ENCODE assay signal across 9 cellular contexts in the genomic region with DNA sequence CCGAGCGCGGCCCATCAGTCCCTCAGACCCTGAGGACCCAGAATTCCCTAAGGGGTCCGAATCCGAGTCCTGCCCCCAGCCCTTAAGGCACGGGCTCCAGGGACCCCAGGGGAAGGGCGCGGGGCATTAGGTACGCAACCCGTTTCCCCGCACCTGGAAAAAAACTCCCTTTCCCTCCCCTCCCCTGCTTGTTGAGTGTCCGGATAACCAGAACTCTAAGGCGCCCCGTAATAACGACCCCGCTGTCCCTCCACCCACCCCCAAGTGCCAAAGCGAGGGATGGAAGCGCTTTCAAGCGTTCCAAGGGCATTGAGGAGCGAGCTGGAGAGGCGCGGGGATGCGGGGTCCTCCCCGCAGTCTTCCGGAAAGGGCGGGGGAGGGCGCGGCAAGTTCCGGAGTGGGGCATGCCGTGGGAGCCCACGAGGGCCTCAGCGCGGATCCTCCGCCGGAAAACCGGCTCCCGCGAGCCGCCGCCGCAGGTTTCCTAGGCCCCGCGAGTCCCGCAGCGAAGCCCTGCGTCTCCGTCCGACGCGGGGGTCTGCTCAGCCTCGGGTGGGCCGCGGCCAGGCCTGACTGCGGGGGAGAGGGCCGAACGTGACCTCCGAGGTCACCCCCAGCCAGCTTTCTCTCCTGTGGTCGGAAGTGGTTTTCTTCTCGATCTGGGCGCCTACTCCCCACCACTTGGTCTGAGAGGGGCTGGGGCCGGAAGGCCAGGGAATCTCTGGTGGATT. TPM values are rescaled to one million over a fixed set of nuclear protein-coding genes. Genes with fewer than 3 reads are reported as not detected.
DNase-seq lines count a peak whose midpoint lies in the region; ATAC-seq and TF ChIP-seq lines count a peak whose summit lies in the region.
"Had no signal": no experiment of that assay in that cellular context is flagged by ENCODE, and none has a peak within 500 bp of the region (broad histone marks: within the 10 kb centered on the region; RNA-seq: fewer than 3 reads in every experiment).

No MANE protein-coding gene starts in this region.

- H3K27me3 ChIP-seq in CD4-positive, alpha-beta T cell (ENCODE audit: control insufficient read depth, insufficient read depth, low read length) = peaks cover 68% of the 10 kb centered on the region
- H3K27me3 ChIP-seq in WERI-Rb-1 (ENCODE audit: insufficient read depth, low read depth, severe bottlenecking) = peaks cover 93% of the 10 kb centered on the region
- H3K27me3 ChIP-seq in left ventricle myocardium inferior (ENCODE audit: low read depth) = peaks cover 9% of the 10 kb centered on the region

- no peaks in the 10 kb centered on the region for H3K36me3 Mint-ChIP-seq in CD4-positive, alpha-beta T cell (ENCODE audit: low read depth)
- no peaks in the 10 kb centered on the region for H3K36me3 Mint-ChIP-seq in progenitor cell of endocrine pancreas (ENCODE audit: insufficient read depth)

- ATAC-seq in CD4-positive, alpha-beta T cell (ENCODE audit: poor library complexity) = no peak
- no peak for ATAC-seq in HG03039 (IDR thresholded peaks at IDR 0.05; ENCODE audit: unreplicated experiment)

- peaks cover 67% of the 10 kb centered on the region for H3K27me3 Mint-ChIP-seq in CD4-positive, alpha-beta T cell
- peaks cover 6% of the 10 kb centered on the region for H3K27me3 Mint-ChIP-seq in progenitor cell of endocrine pancreas

- CTCF ChIA-PET in CD4-positive, alpha-beta T cell (lab: Charles Lee) = no interaction called here

- no peak for DNase-seq in CD4-positive, alpha-beta T cell
- no peak for DNase-seq in WERI-Rb-1
- no peak for DNase-seq in left ventricle myocardium inferior
- no peak for DNase-seq in progenitor cell of endocrine pancreas (ENCODE audit: low spot score, unreplicated experiment)
- no peak for DNase-seq in EL
- DNase-seq in SK-N-DZ (ENCODE audit: low spot score) = no peak
- DNase-seq in activated CD4-positive, CD25-positive, alpha-beta regulatory T cell treated with anti-CD3 and anti-CD28 coated beads, Interleukin-2, amount 50 U/mL, for 72 hours = no peak
- DNase-seq: NCI-H2081 treated with DMSO at 0.1 percent for 48 hours had no signal

- intact Hi-C loops in CD4-positive, alpha-beta T cell (cut with DNase I, micrococcal nuclease) = no loop called here
- intact Hi-C loops in left ventricle myocardium inferior (cut with micrococcal nuclease) = no loop called here

- no peak overlapping the region for H3K27ac Mint-ChIP-seq in CD4-positive, alpha-beta T cell
- H3K27ac Mint-ChIP-seq in progenitor cell of endocrine pancreas = peak overlapping the region; percentile 99

- no peaks in the 10 kb centered on the region for H3K9me3 Mint-ChIP-seq in CD4-positive, alpha-beta T cell
- no peaks in the 10 kb centered on the region for H3K9me3 Mint-ChIP-seq in progenitor cell of endocrine pancreas (ENCODE audit: low read depth)

- POLR2A ChIA-PET in CD4-positive, alpha-beta T cell (lab: Charles Lee) = no interaction called here

- TF ChIP-seq CTCF in CD4-positive, alpha-beta T cell (IDR thresholded peaks at IDR 0.05) = no peak
- TF ChIP-seq CTCF in WERI-Rb-1 (IDR thresholded peaks at IDR 0.05; ENCODE audit: low read depth, low read length) = no peak
- no peak for TF ChIP-seq CTCF in left ventricle myocardium inferior (IDR thresholded peaks at IDR 0.05; ENCODE audit: borderline replicate concordance)
- TF ChIP-seq CTCF in progenitor cell of endocrine pancreas (IDR thresholded peaks at IDR 0.05; ENCODE audit: unreplicated experiment) = no peak

- H3K4me1 ChIP-seq in left ventricle myocardium inferior = peaks cover 71% of the 10 kb centered on the region

- H3K4me3 ChIP-seq in WERI-Rb-1 (ENCODE audit: low read depth, low read length) (peak overlapping the region; percentile 29), left ventricle myocardium inferior (peak overlapping the region; percentile 96)

- H3K36me3 ChIP-seq in WERI-Rb-1 (no peaks in the 10 kb centered on the region), left ventricle myocardium inferior (no peaks in the 10 kb centered on the region)

- H3K9me3 ChIP-seq in CD4-positive, alpha-beta T cell (ENCODE audit: control insufficient read depth, low read length) = no peaks in the 10 kb centered on the region
- H3K9me3 ChIP-seq in WERI-Rb-1 (ENCODE audit: severe bottlenecking) (no peaks in the 10 kb centered on the region), left ventricle myocardium inferior (replicated peaks) (no peaks in the 10 kb centered on the region)

- peaks cover 46% of the 10 kb centered on the region for H3K4me1 Mint-ChIP-seq in CD4-positive, alpha-beta T cell (ENCODE audit: low read depth)
- peaks cover 23% of the 10 kb centered on the region for H3K4me1 Mint-ChIP-seq in progenitor cell of endocrine pancreas (ENCODE audit: low read depth)

- no peak overlapping the region for H3K27ac ChIP-seq in CD4-positive, alpha-beta T cell (ENCODE audit: low read depth, low read length)
- H3K27ac ChIP-seq in WERI-Rb-1 = no peak overlapping the region
- peak overlapping the region; percentile 99 for H3K27ac ChIP-seq in left ventricle myocardium inferior (replicated peaks)

- H3K4me3 Mint-ChIP-seq in CD4-positive, alpha-beta T cell = peak overlapping the region; percentile 30
- H3K4me3 Mint-ChIP-seq in progenitor cell of endocrine pancreas (ENCODE audit: low read depth) = peak overlapping the region; percentile 77

RNA-seq across cellular contexts. Expression of gene CCND1, which starts 3.9 kb away (rescaled TPM):
- total RNA-seq in CD4-positive, alpha-beta T cell = 1 to 10 TPM; 1.7 to 2.4 TPM
- total RNA-seq in left ventricle myocardium inferior (160 TPM), progenitor cell of endocrine pancreas (409 and 437 TPM in 2 replicates)
- 242 and 248 TPM in 2 replicates for polyA plus RNA-seq in SK-N-DZ (2014; cell fraction: cytosol; rRNA removed)
- 196 and 220 TPM in 2 replicates for polyA plus RNA-seq in SK-N-DZ (2014; cell fraction: nucleus; rRNA removed)

RNA-seq across cellular contexts. Expression of gene LTO1, which starts 38.1 kb away (rescaled TPM):
- 10 to 100 TPM; 33.5 to 35.5 TPM for total RNA-seq in CD4-positive, alpha-beta T cell
- total RNA-seq in left ventricle myocardium inferior = 8.9 TPM
- total RNA-seq in progenitor cell of endocrine pancreas = 28.5 and 33.4 TPM in 2 replicates
- polyA plus RNA-seq in SK-N-DZ (2014; cell fraction: cytosol; rRNA removed) = 22.1 and 25.3 TPM in 2 replicates
- 38.9 and 46.6 TPM in 2 replicates for polyA plus RNA-seq in SK-N-DZ (2014; cell fraction: nucleus; rRNA removed)

Comparison
In these comparisons a context has a peak if more than half of its experiments do, and no peak if none do; other contexts are left out.
1. RNA of gene CCND1, which starts 3.9 kb away (total RNA-seq): 409 to 437 TPM in progenitor cell of endocrine pancreas and 160 TPM in left ventricle myocardium inferior (single experiment); 1.7 to 2.4 TPM in CD4-positive, alpha-beta T cell; every median in the first group is over 10 times any median in the second.